ENCODE assay signal across 11 cellular contexts in genomic region chr2:152835674-152836073, GRCh38.
"Had no signal": no experiment of that assay in that cellular context is flagged by ENCODE, and none has a peak within 500 bp of the region (broad histone marks: within the 10 kb centered on the region; RNA-seq: fewer than 3 reads in every experiment).

No MANE protein-coding gene starts in this region.

- ATAC-seq: GM23338, HCT116 had no signal

- H3K9me3 ChIP-seq: HAP-1 had no signal

- H3K9me3 Mint-ChIP-seq: GM23338 had no signal

- H3K9ac ChIP-seq: GM23248 had no signal

- H3K4me3 ChIP-seq: GM23248, GM23338, HAP-1 had no signal

- FAIRE-seq: H1, H54 had no signal

- H3K36me3 ChIP-seq: HAP-1 had no signal

- H3K4me1 ChIP-seq: HAP-1 had no signal

- H3K4me3 Mint-ChIP-seq: GM23338, H9, HFFc6 had no signal

- H3K4me1 Mint-ChIP-seq: GM23338, H9 had no signal

- DNase-seq: GM23248, GOT3, H7, H9, HCEC 1CT, HFFc6 had no signal

- H3K4me2 ChIP-seq: GM23338 had no signal

- H3K27ac Mint-ChIP-seq: GM23338, H9, HFFc6 had no signal

- H3K27ac ChIP-seq: GM23248 had no signal

- H2AFZ ChIP-seq: GM23248, GM23338 had no signal
